In the genomic region with DNA sequence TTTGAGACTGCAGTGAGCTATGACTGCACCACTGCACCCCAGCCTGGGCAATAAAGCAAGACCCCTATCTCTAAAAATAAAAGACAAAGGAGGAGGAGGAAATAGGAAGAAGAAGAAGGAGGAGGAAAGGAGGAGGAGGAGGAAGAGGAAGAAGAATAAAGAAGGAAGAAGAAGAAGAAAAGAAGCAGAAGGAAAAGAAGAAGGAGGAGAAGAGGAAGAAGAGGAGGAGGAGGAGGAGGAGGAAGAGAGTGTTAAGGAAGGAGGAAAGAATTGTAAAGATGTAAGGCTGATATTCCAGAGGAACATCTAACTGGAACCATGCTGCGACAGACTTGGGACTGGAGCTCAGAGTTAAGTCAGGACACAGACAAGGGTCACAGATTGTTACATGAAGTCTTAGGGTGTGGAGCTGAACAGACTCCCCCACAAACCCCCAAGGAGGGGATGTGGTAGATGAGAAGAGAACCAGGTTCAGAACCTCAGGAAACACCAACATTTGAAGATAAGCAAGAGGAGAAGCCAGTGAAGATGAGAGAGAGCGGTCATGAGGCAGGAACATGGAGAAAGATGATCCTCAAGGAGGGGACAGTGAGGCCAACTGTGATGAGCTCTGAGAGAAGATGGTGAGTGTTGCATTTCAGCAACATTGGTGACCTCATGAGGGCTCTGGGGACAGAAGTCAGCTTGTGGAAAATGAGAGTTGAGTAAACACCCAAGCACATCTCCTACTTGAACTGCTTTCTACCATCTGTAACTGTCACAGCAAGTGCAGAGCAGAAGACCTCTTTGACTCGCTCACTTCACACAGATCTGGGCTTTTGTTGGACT, we compare ENCODE assay signal across 1 cellular context.
TF ChIP-seq lines count a peak whose summit lies in the region.

No MANE protein-coding gene starts in this region.

TF ChIP-seq in HEK293, 187 proteins besides CTCF, POLR2A, EP300 and RAD21 (continued from another document):
- TF ChIP-seq, protein P1, sequence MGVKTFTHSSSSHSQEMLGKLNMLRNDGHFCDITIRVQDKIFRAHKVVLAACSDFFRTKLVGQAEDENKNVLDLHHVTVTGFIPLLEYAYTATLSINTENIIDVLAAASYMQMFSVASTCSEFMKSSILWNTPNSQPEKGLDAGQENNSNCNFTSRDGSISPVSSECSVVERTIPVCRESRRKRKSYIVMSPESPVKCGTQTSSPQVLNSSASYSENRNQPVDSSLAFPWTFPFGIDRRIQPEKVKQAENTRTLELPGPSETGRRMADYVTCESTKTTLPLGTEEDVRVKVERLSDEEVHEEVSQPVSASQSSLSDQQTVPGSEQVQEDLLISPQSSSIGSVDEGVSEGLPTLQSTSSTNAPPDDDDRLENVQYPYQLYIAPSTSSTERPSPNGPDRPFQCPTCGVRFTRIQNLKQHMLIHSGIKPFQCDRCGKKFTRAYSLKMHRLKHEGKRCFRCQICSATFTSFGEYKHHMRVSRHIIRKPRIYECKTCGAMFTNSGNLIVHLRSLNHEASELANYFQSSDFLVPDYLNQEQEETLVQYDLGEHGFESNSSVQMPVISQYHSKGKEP (tag by site-specific recombination; IDR thresholded peaks at IDR 0.05) = no peak
